11 cellular contexts compared by ENCODE assay signal in the genomic region with DNA sequence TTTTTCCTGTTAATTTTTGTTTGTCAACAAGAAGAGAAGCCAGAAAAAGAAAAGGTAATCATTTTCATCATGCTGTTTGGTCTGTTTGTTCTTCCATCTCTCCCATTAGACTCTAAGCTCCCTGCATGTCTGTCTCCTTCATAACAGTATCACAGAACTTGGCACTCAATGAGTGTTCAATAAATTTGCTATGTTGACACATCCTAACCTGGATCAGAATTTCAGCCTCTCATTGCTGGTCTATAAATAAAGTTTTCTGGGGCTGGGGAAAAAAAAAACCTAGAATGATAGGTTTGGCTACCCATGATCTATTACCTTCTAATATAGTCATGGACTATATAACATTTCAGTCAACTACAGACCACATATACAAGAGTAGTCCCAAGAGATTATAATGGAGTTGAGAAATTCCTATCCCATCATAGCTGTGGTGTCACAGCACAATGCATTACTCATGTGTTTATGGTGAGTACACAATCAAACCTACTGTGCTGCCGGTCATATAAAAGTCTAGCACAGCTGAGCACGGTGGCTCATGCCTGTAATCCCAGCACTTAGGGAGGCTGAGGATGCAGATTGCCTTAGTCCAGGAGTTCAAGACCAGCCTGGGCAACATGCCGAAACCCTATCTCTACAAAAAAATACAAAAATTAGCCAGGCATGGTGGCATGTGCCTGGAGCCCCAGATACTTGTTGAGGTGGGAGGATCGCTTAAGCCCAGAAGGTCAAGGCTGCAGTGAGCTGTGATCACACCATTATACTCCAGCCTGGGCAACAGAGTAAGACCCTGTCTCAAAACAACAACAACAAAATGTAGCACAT. TPM values are rescaled to one million over a fixed set of nuclear protein-coding genes. Genes with fewer than 3 reads are reported as not detected.
DNase-seq lines count a peak whose midpoint lies in the region; ATAC-seq, FAIRE-seq and TF ChIP-seq lines count a peak whose summit lies in the region.
"Had no signal": no experiment of that assay in that cellular context is flagged by ENCODE, and none has a peak within 500 bp of the region (broad histone marks: within the 10 kb centered on the region; RNA-seq: fewer than 3 reads in every experiment).

No MANE protein-coding gene starts in this region.

- in situ Hi-C loops in HAP-1 (cut with MboI; ENCODE audit: low sequenced_read_pairs), result no loop called here

- peaks cover 39% of the 10 kb centered on the region for H3K4me1 ChIP-seq in HAP-1
- peaks cover 5% of the 10 kb centered on the region for H3K4me1 ChIP-seq in RWPE2 (ENCODE audit: insufficient read depth, poor library complexity, severe bottlenecking)
- peaks cover 5 to 9% of the 10 kb centered on the region in 2 donors for H3K4me1 ChIP-seq in small intestine (ENCODE audit: control insufficient read depth in 2 of 2, insufficient read depth in 1 of 2, low read depth in 1 of 2, low read length in 1 of 2)

- ATAC-seq in RWPE2 (ENCODE audit: low read depth), result peak; percentile 78

- H3K27ac ChIP-seq in RWPE2 (ENCODE audit: poor library complexity, severe bottlenecking) (no peak overlapping the region), small intestine (ENCODE audit: low read depth in 1 of 2, low read length in 1 of 2) (no peak overlapping the region)
- H3K27ac ChIP-seq: left ventricle myocardium inferior had no signal

- 74 to 79% (median 75%) methylated on average over 4 of the region's 4 CpGs for WGBS in small intestine, 3 donors

- H3K36me3 ChIP-seq in HAP-1 (replicated peaks) (0 out of 2 replicates have a peak, but pooled peaks cover 3% of the 10 kb centered on the region), RWPE2 (ENCODE audit: low read depth) (peaks cover 2% of the 10 kb centered on the region; the same call in 1 of the 2 replicates), small intestine (ENCODE audit: control insufficient read depth in 2 of 2, insufficient read depth in 2 of 2, low read length in 2 of 2) (no peaks in the 10 kb centered on the region)
- H3K36me3 ChIP-seq: left ventricle myocardium inferior, transverse colon had no signal

- no peak for TF ChIP-seq CTCF in RWPE2 (IDR thresholded peaks at IDR 0.05; ENCODE audit: poor library complexity, severe bottlenecking)

- 0 out of 2 replicates have a peak, but pooled peaks cover 2% of the 10 kb centered on the region for H3K9me3 ChIP-seq in HAP-1
- H3K9me3 ChIP-seq in RWPE2 (ENCODE audit: severe bottlenecking), result no peaks in the 10 kb centered on the region
- H3K9me3 ChIP-seq in small intestine (ENCODE audit: control insufficient read depth, low read depth), result no peaks in the 10 kb centered on the region
- H3K9me3 ChIP-seq: left ventricle myocardium inferior, transverse colon had no signal

- H3K4me3 ChIP-seq in HAP-1 (no peak overlapping the region), RWPE2 (ENCODE audit: severe bottlenecking) (no peak overlapping the region), small intestine (ENCODE audit: low read depth in 1 of 2, low read length in 2 of 2) (no peak overlapping the region)
- H3K4me3 ChIP-seq: left ventricle myocardium inferior, transverse colon had no signal

- H3K27me3 ChIP-seq in HAP-1 (ENCODE audit: low read depth) (no peaks in the 10 kb centered on the region), RWPE2 (ENCODE audit: insufficient read depth, poor library complexity, severe bottlenecking) (no peaks in the 10 kb centered on the region), small intestine (ENCODE audit: control insufficient read depth in 2 of 2, insufficient read depth in 2 of 2, low read length in 2 of 2) (no peaks in the 10 kb centered on the region)
- H3K27me3 ChIP-seq: transverse colon had no signal

- FAIRE-seq in small intestine (lab: Jason Lieb, UNC), result no peak

- DNase-seq in HAP-1 (ENCODE audit: low spot score in 2 of 2), result peak; percentile 18 to 40
- no peak for DNase-seq in RWPE2 (ENCODE audit: low spot score)
- DNase-seq in fibroblast of peridontal ligament (ENCODE audit: extremely low read depth), result peak; percentile 96
- peak; percentile 24 for DNase-seq in small intestine
- DNase-seq in DMS79 (lab: John Stamatoyannopoulos, UW), result no peak
- no peak for DNase-seq in occipital lobe (lab: John Stamatoyannopoulos, UW)
- DNase-seq in islet precursor cell, result no peak
- no peak for DNase-seq in activated CD4-positive, alpha-beta T cell treated with anti-CD3 and anti-CD28 coated beads for 4 hours
- DNase-seq: activated CD8-positive, alpha-beta memory T cell treated with anti-CD3 and anti-CD28 coated beads, Interleukin-2, amount 50 U/mL, for 4 hours; left ventricle myocardium inferior; transverse colon had no signal

RNA-seq across cellular contexts. Expression of gene NUDT3, which starts 5.9 kb away (rescaled TPM):
- polyA plus RNA-seq in small intestine, result 10 to 100 TPM in 1 of 3 donors, 1 to 10 TPM in 2; 6.5 to 13.4 (median 7.2) TPM
- total RNA-seq in occipital lobe, result 116 TPM

RNA-seq across cellular contexts. Expression of gene RPS10, which starts 39.3 kb away (rescaled TPM):
- 1,000 to 10,000 TPM; 2,052 to 4,302 (median 3,085) TPM for polyA plus RNA-seq in small intestine
- total RNA-seq in occipital lobe, result 1,021 TPM

Comparison
In these comparisons a context has a peak if more than half of its experiments do, and no peak if none do; other contexts are left out.
1. DNase-seq: peak in HAP-1 (2 of 2), fibroblast of peridontal ligament (single experiment) and small intestine (single experiment); none in RWPE2 (single experiment), DMS79 (single experiment), occipital lobe (single experiment), islet precursor cell (single experiment) and activated CD4-positive, alpha-beta T cell treated with anti-CD3 and anti-CD28 coated beads for 4 hours (0 of 2).